ENCODE assay signal across 8 cellular contexts in genomic region chr19:11737964-11738745, GRCh38. TPM values are rescaled to one million over a fixed set of nuclear protein-coding genes. Genes with fewer than 3 reads are reported as not detected.
DNase-seq lines count a peak whose midpoint lies in the region; ATAC-seq and TF ChIP-seq lines count a peak whose summit lies in the region.

No MANE protein-coding gene starts in this region.

- peaks cover 0 to 33% (median 22%) of the 10 kb centered on the region in 6 donors for H3K4me1 ChIP-seq in spleen

- in situ Hi-C loops in Caki2 (cut with HindIII; ENCODE audit: low pct_unique_long_range_greater_than_20kb, low sequenced_read_pairs): no loop called here

- peak overlapping the region; percentile 68 to 91 (median 84) for H3K27ac ChIP-seq in spleen

- 0 to 1% (median 1%) methylated on average over 34 to 52 of the region's 52 CpGs for WGBS in spleen, 5 donors

- H3K4me3 Mint-ChIP-seq in T-helper 2 cell treated with Interferon-gamma antibody and Interleukin-4, amounts not matched to agents 5 μg/mL and 100 μg/mL, for 36 hours: peak overlapping the region; percentile 100
- peak overlapping the region; percentile 100 for H3K4me3 Mint-ChIP-seq in MCF 10A (ENCODE audit: unreplicated experiment)
- H3K4me3 Mint-ChIP-seq in immature natural killer cell: peak overlapping the region; percentile 96 to 99 (median 99)

- H3K27ac Mint-ChIP-seq in T-helper 2 cell treated with Interferon-gamma antibody and Interleukin-4, amounts not matched to agents 5 μg/mL and 100 μg/mL, for 36 hours: peak overlapping the region; percentile 86
- H3K27ac Mint-ChIP-seq in MCF 10A (ENCODE audit: low read depth, unreplicated experiment) (peak overlapping the region; percentile 90), immature natural killer cell (peak overlapping the region; percentile 12 to 90 (median 58))

- H3K36me3 Mint-ChIP-seq in T-helper 2 cell treated with Interferon-gamma antibody and Interleukin-4, amounts not matched to agents 5 μg/mL and 100 μg/mL, for 36 hours (ENCODE audit: low read depth): peaks cover 18% of the 10 kb centered on the region
- H3K36me3 Mint-ChIP-seq in MCF 10A (ENCODE audit: insufficient read depth, unreplicated experiment) (no peaks in the 10 kb centered on the region), immature natural killer cell (peaks cover 0 to 7% (median 0%) of the 10 kb centered on the region in 3 donors)

- CTCF ChIA-PET in MCF 10A (lab: Yijun Ruan, JAX): interaction anchor here (0.6 to 1.8 kb wide), 4 partner anchors 37 to 240 kb away, joined by 3 to 5 read pairs (median 4); no protein-coding TSS in a partner anchor

- DNase-seq in Caki2 (ENCODE audit: low read depth): peak; percentile 80
- DNase-seq in T-helper 2 cell treated with Interferon-gamma antibody and Interleukin-4, amounts not matched to agents 5 μg/mL and 100 μg/mL, for 36 hours (ENCODE audit: low spot score): peak; percentile 41
- peak; percentile 55 for DNase-seq in MCF 10A (ENCODE audit: unreplicated experiment)
- peak; percentile 19 to 30 (median 29) for DNase-seq in immature natural killer cell
- peak; percentile 92 for DNase-seq in spleen
- DNase-seq in occipital lobe (lab: John Stamatoyannopoulos, UW): no peak

- no peaks in the 10 kb centered on the region for H3K27me3 ChIP-seq in spleen (replicated peaks in 1 of 7)

- H3K4me1 Mint-ChIP-seq in T-helper 2 cell treated with Interferon-gamma antibody and Interleukin-4, amounts not matched to agents 5 μg/mL and 100 μg/mL, for 36 hours (ENCODE audit: low read depth): peaks cover 11% of the 10 kb centered on the region
- peaks cover 6% of the 10 kb centered on the region for H3K4me1 Mint-ChIP-seq in MCF 10A (ENCODE audit: insufficient read depth, unreplicated experiment)
- peaks cover 23 to 24% of the 10 kb centered on the region in 2 donors for H3K4me1 Mint-ChIP-seq in immature natural killer cell

- ATAC-seq in GM19438 (IDR thresholded peaks at IDR 0.05; ENCODE audit: low read depth, unreplicated experiment) (peak; percentile 35), HG03521 (IDR thresholded peaks at IDR 0.05; ENCODE audit: unreplicated experiment) (peak; percentile 27)

- TF ChIP-seq CTCF in MCF 10A (IDR thresholded peaks at IDR 0.05; ENCODE audit: unreplicated experiment) (no peak), spleen (IDR thresholded peaks at IDR 0.05 in 8 of 11, conservative IDR thresholded peaks at IDR 0.05 in 3 of 11) (no peak)

- POLR2A ChIA-PET in MCF 10A (lab: Yijun Ruan, JAX): interaction anchor here (0.5 to 6.3 kb wide), 8 partner anchors 19 to 120 kb away, joined by 3 to 48 read pairs (median 4); partner anchors contain the start of genes ZNF440 and ZNF441

- TSS peak; percentile 64 for BruUV-seq in MCF 10A (replicated peaks; lab: Mats Ljungman, UMichigan)

- peaks cover 17% of the 10 kb centered on the region for H3K9me3 Mint-ChIP-seq in T-helper 2 cell treated with Interferon-gamma antibody and Interleukin-4, amounts not matched to agents 5 μg/mL and 100 μg/mL, for 36 hours
- H3K9me3 Mint-ChIP-seq in MCF 10A (ENCODE audit: unreplicated experiment) (no peaks in the 10 kb centered on the region), immature natural killer cell (no peaks in the 10 kb centered on the region)

- H3K9me3 ChIP-seq in spleen: no peaks in the 10 kb centered on the region

- H3K4me3 ChIP-seq in spleen: peak overlapping the region; percentile 79 to 97 (median 90)

- intact Hi-C loops in MCF 10A (cut with micrococcal nuclease): loop anchor here (2.0 kb wide), 1 partner anchor 403 kb away; the partner anchor contains the start of gene ZNF20
- intact Hi-C loops in spleen (cut with DNase I; ENCODE audit: low total_unique reads): no loop called here

- no peaks in the 10 kb centered on the region for H3K36me3 ChIP-seq in spleen

- peaks cover 4% of the 10 kb centered on the region for H3K27me3 Mint-ChIP-seq in T-helper 2 cell treated with Interferon-gamma antibody and Interleukin-4, amounts not matched to agents 5 μg/mL and 100 μg/mL, for 36 hours (ENCODE audit: low read depth)
- H3K27me3 Mint-ChIP-seq in MCF 10A (ENCODE audit: insufficient read depth, unreplicated experiment): no peaks in the 10 kb centered on the region
- peaks cover 0 to 4% (median 0%) of the 10 kb centered on the region in 3 donors for H3K27me3 Mint-ChIP-seq in immature natural killer cell (ENCODE audit: low read depth in 3 of 3)

- TF ChIP-seq POLR2A in spleen (IDR thresholded peaks at IDR 0.05): no peak

RNA-seq across cellular contexts. Expression of gene ZNF823, which starts 0.6 kb away (rescaled TPM):
- 6.7 and 17.6 TPM in 2 replicates for total RNA-seq in Caki2 (2014; rRNA removed; shearing (Covaris generic); ENCODE audit: low replicate concordance)
- total RNA-seq in MCF 10A (2022) (0.54 and 1.9 TPM in 2 replicates), spleen (1 to 10 TPM; 2.9 to 5.2 (median 4.2) TPM), occipital lobe (18.6 TPM)
- polyA plus RNA-seq in immature natural killer cell (1 to 10 TPM; 1.7 to 5.0 (median 2.4) TPM), spleen (1 to 10 TPM; 1.3 to 2.1 (median 1.8) TPM)

RNA-seq across cellular contexts. Expression of gene ZNF441, which starts 28.6 kb away (rescaled TPM):
- 2.1 and 6.5 TPM in 2 replicates for total RNA-seq in Caki2 (2014; rRNA removed; shearing (Covaris generic); ENCODE audit: low replicate concordance)
- total RNA-seq in MCF 10A (2022): 3.4 and 4.2 TPM in 2 replicates
- 1 to 10 TPM in 2 of 3 donors, under 1 TPM in 1; 0.14 to 7.9 (median 5.2) TPM for polyA plus RNA-seq in immature natural killer cell
- 10 to 100 TPM in 6 of 7 donors, 1 to 10 TPM in 1; 8.0 to 17.4 (median 12.6) TPM for total RNA-seq in spleen
- 1 to 10 TPM; 5.0 to 8.1 (median 6.2) TPM for polyA plus RNA-seq in spleen
- total RNA-seq in occipital lobe: 70.2 TPM
